ENCODE assay signal across 24 cellular contexts in the genomic region with DNA sequence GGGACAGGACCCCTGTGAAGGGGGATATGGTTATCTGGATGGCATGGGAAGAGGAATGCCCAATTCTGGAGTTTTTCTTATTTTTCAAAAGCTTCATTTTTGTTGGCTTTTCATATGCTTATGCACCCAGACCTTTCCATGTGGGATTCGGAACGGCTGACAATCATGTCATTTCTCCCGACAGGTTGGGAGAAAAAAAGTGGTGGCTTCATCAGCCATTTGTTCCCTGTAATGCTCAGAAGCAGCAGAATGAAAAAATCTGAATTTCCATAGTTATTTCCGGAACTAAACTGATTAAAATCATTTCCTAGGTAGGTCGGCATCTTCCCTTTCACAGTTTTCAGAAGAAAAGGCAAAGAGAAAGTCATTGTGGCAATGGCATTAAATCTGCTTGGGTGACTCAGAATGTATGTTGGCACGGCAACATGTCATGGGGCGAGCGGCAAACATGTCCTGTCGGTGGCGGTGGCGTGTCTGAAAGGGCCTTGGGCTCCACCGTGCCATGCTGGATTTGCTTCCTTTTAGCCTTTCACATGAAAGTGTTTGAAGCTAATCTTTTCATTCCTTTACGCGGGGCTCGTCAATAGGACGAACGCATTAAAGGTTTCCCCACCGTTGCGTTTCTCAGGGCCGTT. TPM values are rescaled to one million over a fixed set of nuclear protein-coding genes. Genes with fewer than 3 reads are reported as not detected.
A peak's percentile ranks its signal among the peaks of the same experiment; 100 is the strongest.
DNase-seq lines count a peak whose midpoint lies in the region; FAIRE-seq and TF ChIP-seq lines count a peak whose summit lies in the region.
"Had no signal": no experiment of that assay in that cellular context is flagged by ENCODE, and none has a peak within 500 bp of the region (broad histone marks: within the 10 kb centered on the region; RNA-seq: fewer than 3 reads in every experiment).

No MANE protein-coding gene starts in this region.

- no peaks in the 10 kb centered on the region for H3K9me3 ChIP-seq in uterus
- H3K9me3 ChIP-seq: BE2C had no signal

- H3K27ac ChIP-seq in uterus = no peak overlapping the region
- H3K27ac ChIP-seq: HL-60 had no signal

- H3K4me3 ChIP-seq in bronchial epithelial cell (ENCODE audit: low read depth, low read length) (no peak overlapping the region), uterus (no peak overlapping the region)
- H3K4me3 ChIP-seq: GM23338 had no signal

- H3K4me3 Mint-ChIP-seq in neural crest cell (no peak overlapping the region), type B pancreatic cell (no peak overlapping the region)
- H3K4me3 Mint-ChIP-seq: CD4-positive, CD25-positive, alpha-beta regulatory T cell; CD8-positive, alpha-beta memory T cell; GM23338 had no signal

- H3K9me3 Mint-ChIP-seq in neural crest cell (peaks cover 3% of the 10 kb centered on the region), type B pancreatic cell (peaks cover 10% of the 10 kb centered on the region)

- FAIRE-seq in bronchial epithelial cell (lab: Jason Lieb, UNC) = peak; percentile 18
- FAIRE-seq: A204.1, GM12892, GM18507, H54 had no signal

- H3K27me3 Mint-ChIP-seq in neural crest cell (ENCODE audit: low read depth) = no peaks in the 10 kb centered on the region
- no peaks in the 10 kb centered on the region for H3K27me3 Mint-ChIP-seq in type B pancreatic cell
- H3K27me3 Mint-ChIP-seq: CD4-positive, CD25-positive, alpha-beta regulatory T cell had no signal

- no peak for TF ChIP-seq CTCF in bronchial epithelial cell (IDR thresholded peaks at IDR 0.05; ENCODE audit: insufficient read depth, low read length, severe bottlenecking)
- TF ChIP-seq CTCF in neural crest cell (conservative IDR thresholded peaks at IDR 0.05) = no peak
- TF ChIP-seq CTCF in type B pancreatic cell (conservative IDR thresholded peaks at IDR 0.05) = no peak
- no peak for TF ChIP-seq CTCF in uterus (IDR thresholded peaks at IDR 0.05)

- H3K4me1 ChIP-seq in uterus = no peaks in the 10 kb centered on the region
- H3K4me1 ChIP-seq: BE2C had no signal

- H3K36me3 ChIP-seq in bronchial epithelial cell (ENCODE audit: control insufficient read depth, insufficient read depth, low read length) (no peaks in the 10 kb centered on the region), uterus (no peaks in the 10 kb centered on the region)
- H3K36me3 ChIP-seq: BE2C had no signal

- H3K36me3 Mint-ChIP-seq in neural crest cell (ENCODE audit: low read depth) = peaks cover 6% of the 10 kb centered on the region
- H3K36me3 Mint-ChIP-seq in type B pancreatic cell = peaks cover 12% of the 10 kb centered on the region

- peaks cover 27% of the 10 kb centered on the region for H3K4me1 Mint-ChIP-seq in neural crest cell
- H3K4me1 Mint-ChIP-seq in type B pancreatic cell (ENCODE audit: unreplicated experiment) = peaks cover 17% of the 10 kb centered on the region
- H3K4me1 Mint-ChIP-seq: CD4-positive, CD25-positive, alpha-beta regulatory T cell; CD8-positive, alpha-beta memory T cell; GM23338 had no signal

- H3K27ac Mint-ChIP-seq in neural crest cell (ENCODE audit: unreplicated experiment) (peak overlapping the region; percentile 94), type B pancreatic cell (peak overlapping the region; percentile 23)
- H3K27ac Mint-ChIP-seq: CD4-positive, CD25-positive, alpha-beta regulatory T cell; GM23338 had no signal

- no peaks in the 10 kb centered on the region for H3K27me3 ChIP-seq in bronchial epithelial cell (ENCODE audit: control insufficient read depth, insufficient read depth, low read length)
- no peaks in the 10 kb centered on the region for H3K27me3 ChIP-seq in uterus

- DNase-seq in astrocyte of the hippocampus (ENCODE audit: low read depth, low spot score) (peak; percentile 63), bronchial epithelial cell (ENCODE audit: low read depth) (no peak), neural crest cell (ENCODE audit: low read depth, low spot score) (no peak), type B pancreatic cell (ENCODE audit: extremely low spot score, unreplicated experiment) (no peak), cerebellar nuclear complex (lab: John Stamatoyannopoulos, UW) (no peak), uterus (no peak)
- DNase-seq in stimulated activated CD4-positive, alpha-beta T cell treated with anti-CD3 and anti-CD28 coated beads, Interleukin-1b, Interleukin-23, amount 100 ng/mL, for 48 hours = no peak
- DNase-seq: ACHN; BE2C; C1 segment of cervical spinal cord; CD4-positive, CD25-positive, alpha-beta regulatory T cell; CD8-positive, alpha-beta memory T cell; COR-L47; DMS 273 treated with DMSO at 0.1 percent for 48 hours; DMS79; GDM1; HCEC 1CT had no signal

- no peak for TF ChIP-seq POLR2A in uterus (IDR thresholded peaks at IDR 0.05)

- intact Hi-C loops in uterus (cut with DNase I; ENCODE audit: low total_unique reads) = no loop called here

RNA-seq across cellular contexts. Expression of a gene that starts 18.4 kb away (rescaled TPM):
- total RNA-seq in bronchial epithelial cell (17.9 and 22.0 TPM in 2 replicates), neural crest cell (24.5 and 26.2 TPM in 2 replicates), type B pancreatic cell (ENCODE audit: low replicate concordance) (43.6 and 44.6 TPM in 2 replicates), uterus (10 to 100 TPM; 11.8 to 61.5 (median 26.2) TPM)
- total RNA-seq: HT1080 had no signal
